9 cellular contexts compared by ENCODE assay signal in the genomic region with DNA sequence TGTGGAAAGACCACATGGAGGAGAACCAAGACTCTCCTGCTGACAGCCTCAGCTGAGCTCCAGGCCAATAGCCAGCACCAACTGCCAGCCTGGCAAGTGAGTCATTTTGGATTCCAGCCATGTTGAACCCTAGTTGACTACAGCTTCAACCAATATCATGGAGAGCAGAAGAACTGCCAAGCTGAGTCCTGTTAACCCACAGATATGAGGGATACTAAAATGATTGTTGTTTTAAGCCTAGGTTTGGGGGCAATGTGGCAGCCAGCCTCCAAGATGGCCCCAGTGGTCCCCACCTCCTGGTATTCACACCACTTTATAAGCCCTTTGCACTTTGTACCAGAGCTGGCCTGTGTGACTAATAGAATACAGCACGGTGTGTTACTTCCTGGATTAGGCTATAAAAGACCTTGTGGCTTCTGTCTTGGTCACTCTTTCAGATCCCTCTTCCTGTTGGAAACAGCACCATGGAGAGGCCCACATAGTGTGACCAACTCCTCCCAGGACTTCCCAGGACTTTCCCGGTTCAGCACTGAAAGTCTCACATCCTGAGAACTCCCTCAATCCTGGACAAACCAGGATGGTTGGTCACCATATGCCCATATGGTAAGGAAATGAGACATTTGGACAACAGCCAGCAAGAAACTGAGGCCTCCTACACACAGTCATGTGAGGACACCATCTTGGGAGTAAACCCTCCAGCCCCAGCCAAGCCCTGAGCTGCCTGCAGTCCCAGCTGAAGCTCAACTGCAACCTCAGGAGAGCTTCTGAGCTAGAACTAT. TPM values are rescaled to one million over a fixed set of nuclear protein-coding genes. Genes with fewer than 3 reads are reported as not detected.
DNase-seq lines count a peak whose midpoint lies in the region; ATAC-seq, FAIRE-seq and TF ChIP-seq lines count a peak whose summit lies in the region.
"Had no signal": no experiment of that assay in that cellular context is flagged by ENCODE, and none has a peak within 500 bp of the region (broad histone marks: within the 10 kb centered on the region; RNA-seq: fewer than 3 reads in every experiment).

No MANE protein-coding gene starts in this region.

- TF ChIP-seq CTCF in right lobe of liver (IDR thresholded peaks at IDR 0.05) = no peak
- no peak for TF ChIP-seq CTCF in WTC11 (IDR thresholded peaks at IDR 0.05)

- no peak overlapping the region for H3K4me3 ChIP-seq in right lobe of liver

- H3K27ac ChIP-seq in right lobe of liver = peak overlapping the region in 2 of 3 donors; percentile 38 to 45

- CTCF ChIA-PET in WTC11 (lab: Charles Lee) = no interaction called here

- H3K36me3 Mint-ChIP-seq in WTC11 = no peaks in the 10 kb centered on the region

- H3K4me1 ChIP-seq in right lobe of liver = peaks cover 0 to 38% (median 6%) of the 10 kb centered on the region in 4 donors

- H3K9me3 ChIP-seq in right lobe of liver = no peaks in the 10 kb centered on the region

- H3K4me1 Mint-ChIP-seq in WTC11 = no peaks in the 10 kb centered on the region

- DNase-seq in GM18507 (ENCODE audit: extremely low spot score, insufficient read length, low read depth) = peak; percentile 14
- peak in 2 of 3 donors; percentile 44 to 53 for DNase-seq in right lobe of liver
- DNase-seq in stimulated activated naive CD4-positive, alpha-beta T cell (lab: John Stamatoyannopoulos, UW) = no peak
- DNase-seq in WTC11 (ENCODE audit: low spot score) = no peak
- no peak for DNase-seq in Right ventricle myocardium inferior (ENCODE audit: missing footprints)
- DNase-seq: T-helper 9 cell had no signal

- peak; percentile 79 for FAIRE-seq in GM18507 (lab: Jason Lieb, UNC)

- peak; percentile 68 for TF ChIP-seq POLR2A in right lobe of liver (IDR thresholded peaks at IDR 0.05)

- H3K27me3 Mint-ChIP-seq in WTC11 (ENCODE audit: low read depth) = no peaks in the 10 kb centered on the region

- H3K36me3 ChIP-seq in right lobe of liver = no peaks in the 10 kb centered on the region

- 0% methylated on average over 1 of the region's 2 CpGs for WGBS in right lobe of liver (ENCODE audit: insufficient coverage, low coverage, low lambda C conversion rate, missing lambda C conversion rate)

- peak; percentile 53 for ATAC-seq in HG03103 (IDR thresholded peaks at IDR 0.05; ENCODE audit: low read depth, unreplicated experiment)
- ATAC-seq in SK-N-SH treated with all-trans-retinoic acid at 6 μM for 48 hours = peak; percentile 68
- ATAC-seq in right lobe of liver = peak; percentile 61 to 82 (median 70)
- no peak for ATAC-seq in HG03378 (IDR thresholded peaks at IDR 0.05; ENCODE audit: unreplicated experiment)
- ATAC-seq in WTC11 = no peak
- no peak for ATAC-seq in Right ventricle myocardium inferior

- no peak overlapping the region for H3K27ac Mint-ChIP-seq in WTC11

- POLR2A ChIA-PET in WTC11 (lab: Charles Lee) = no interaction called here

- H3K27me3 ChIP-seq in right lobe of liver = no peaks in the 10 kb centered on the region

- intact Hi-C loops in right lobe of liver (cut with DNase I) = no loop called here
- intact Hi-C loops in Right ventricle myocardium inferior (cut with DNase I) = no loop called here

- peaks cover 4% of the 10 kb centered on the region for H3K9me3 Mint-ChIP-seq in WTC11

- H3K4me3 Mint-ChIP-seq in WTC11 = no peak overlapping the region

TF ChIP-seq in SK-N-SH treated with all-trans-retinoic acid at 6 μM for 48 hours, 23 proteins besides CTCF, POLR2A, EP300 and RAD21 (continues in another document):
- TF ChIP-seq SNAI2 (CRISPR knock-in tag; IDR thresholded peaks at IDR 0.05) (no peak), TOX (CRISPR knock-in tag; IDR thresholded peaks at IDR 0.05; ENCODE audit: borderline replicate concordance) (no peak), ZNF70 (CRISPR knock-in tag; IDR thresholded peaks at IDR 0.05) (no peak), RARB (CRISPR knock-in tag; IDR thresholded peaks at IDR 0.05) (no peak), OSR1 (CRISPR knock-in tag; IDR thresholded peaks at IDR 0.05) (no peak), ZFP30 (CRISPR knock-in tag; IDR thresholded peaks at IDR 0.05) (no peak)
- TF ChIP-seq, protein P1, sequence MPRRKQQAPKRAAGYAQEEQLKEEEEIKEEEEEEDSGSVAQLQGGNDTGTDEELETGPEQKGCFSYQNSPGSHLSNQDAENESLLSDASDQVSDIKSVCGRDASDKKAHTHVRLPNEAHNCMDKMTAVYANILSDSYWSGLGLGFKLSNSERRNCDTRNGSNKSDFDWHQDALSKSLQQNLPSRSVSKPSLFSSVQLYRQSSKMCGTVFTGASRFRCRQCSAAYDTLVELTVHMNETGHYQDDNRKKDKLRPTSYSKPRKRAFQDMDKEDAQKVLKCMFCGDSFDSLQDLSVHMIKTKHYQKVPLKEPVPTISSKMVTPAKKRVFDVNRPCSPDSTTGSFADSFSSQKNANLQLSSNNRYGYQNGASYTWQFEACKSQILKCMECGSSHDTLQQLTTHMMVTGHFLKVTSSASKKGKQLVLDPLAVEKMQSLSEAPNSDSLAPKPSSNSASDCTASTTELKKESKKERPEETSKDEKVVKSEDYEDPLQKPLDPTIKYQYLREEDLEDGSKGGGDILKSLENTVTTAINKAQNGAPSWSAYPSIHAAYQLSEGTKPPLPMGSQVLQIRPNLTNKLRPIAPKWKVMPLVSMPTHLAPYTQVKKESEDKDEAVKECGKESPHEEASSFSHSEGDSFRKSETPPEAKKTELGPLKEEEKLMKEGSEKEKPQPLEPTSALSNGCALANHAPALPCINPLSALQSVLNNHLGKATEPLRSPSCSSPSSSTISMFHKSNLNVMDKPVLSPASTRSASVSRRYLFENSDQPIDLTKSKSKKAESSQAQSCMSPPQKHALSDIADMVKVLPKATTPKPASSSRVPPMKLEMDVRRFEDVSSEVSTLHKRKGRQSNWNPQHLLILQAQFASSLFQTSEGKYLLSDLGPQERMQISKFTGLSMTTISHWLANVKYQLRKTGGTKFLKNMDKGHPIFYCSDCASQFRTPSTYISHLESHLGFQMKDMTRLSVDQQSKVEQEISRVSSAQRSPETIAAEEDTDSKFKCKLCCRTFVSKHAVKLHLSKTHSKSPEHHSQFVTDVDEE (CRISPR knock-in tag; IDR thresholded peaks at IDR 0.05) = no peak
- TF ChIP-seq, protein P2, sequence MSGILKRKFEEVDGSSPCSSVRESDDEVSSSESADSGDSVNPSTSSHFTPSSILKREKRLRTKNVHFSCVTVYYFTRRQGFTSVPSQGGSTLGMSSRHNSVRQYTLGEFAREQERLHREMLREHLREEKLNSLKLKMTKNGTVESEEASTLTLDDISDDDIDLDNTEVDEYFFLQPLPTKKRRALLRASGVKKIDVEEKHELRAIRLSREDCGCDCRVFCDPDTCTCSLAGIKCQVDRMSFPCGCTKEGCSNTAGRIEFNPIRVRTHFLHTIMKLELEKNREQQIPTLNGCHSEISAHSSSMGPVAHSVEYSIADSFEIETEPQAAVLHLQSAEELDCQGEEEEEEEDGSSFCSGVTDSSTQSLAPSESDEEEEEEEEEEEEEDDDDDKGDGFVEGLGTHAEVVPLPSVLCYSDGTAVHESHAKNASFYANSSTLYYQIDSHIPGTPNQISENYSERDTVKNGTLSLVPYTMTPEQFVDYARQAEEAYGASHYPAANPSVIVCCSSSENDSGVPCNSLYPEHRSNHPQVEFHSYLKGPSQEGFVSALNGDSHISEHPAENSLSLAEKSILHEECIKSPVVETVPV (CRISPR knock-in tag; IDR thresholded peaks at IDR 0.05) = no peak

TF ChIP-seq in WTC11, 78 proteins besides CTCF, POLR2A, EP300 and RAD21:
- TF ChIP-seq, protein P3, sequence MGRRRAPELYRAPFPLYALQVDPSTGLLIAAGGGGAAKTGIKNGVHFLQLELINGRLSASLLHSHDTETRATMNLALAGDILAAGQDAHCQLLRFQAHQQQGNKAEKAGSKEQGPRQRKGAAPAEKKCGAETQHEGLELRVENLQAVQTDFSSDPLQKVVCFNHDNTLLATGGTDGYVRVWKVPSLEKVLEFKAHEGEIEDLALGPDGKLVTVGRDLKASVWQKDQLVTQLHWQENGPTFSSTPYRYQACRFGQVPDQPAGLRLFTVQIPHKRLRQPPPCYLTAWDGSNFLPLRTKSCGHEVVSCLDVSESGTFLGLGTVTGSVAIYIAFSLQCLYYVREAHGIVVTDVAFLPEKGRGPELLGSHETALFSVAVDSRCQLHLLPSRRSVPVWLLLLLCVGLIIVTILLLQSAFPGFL (CRISPR knock-in tag; IDR thresholded peaks at IDR 0.05; ENCODE audit: borderline replicate concordance) = no peak
- TF ChIP-seq EMX1 (CRISPR knock-in tag; IDR thresholded peaks at IDR 0.05) (no peak), ZNF396 (CRISPR knock-in tag; IDR thresholded peaks at IDR 0.05; ENCODE audit: borderline replicate concordance) (no peak), HMGA2 (CRISPR knock-in tag; IDR thresholded peaks at IDR 0.05) (no peak), ZNF317 (CRISPR knock-in tag; IDR thresholded peaks at IDR 0.05; ENCODE audit: borderline replicate concordance, low read depth) (no peak)
- TF ChIP-seq, protein P4, sequence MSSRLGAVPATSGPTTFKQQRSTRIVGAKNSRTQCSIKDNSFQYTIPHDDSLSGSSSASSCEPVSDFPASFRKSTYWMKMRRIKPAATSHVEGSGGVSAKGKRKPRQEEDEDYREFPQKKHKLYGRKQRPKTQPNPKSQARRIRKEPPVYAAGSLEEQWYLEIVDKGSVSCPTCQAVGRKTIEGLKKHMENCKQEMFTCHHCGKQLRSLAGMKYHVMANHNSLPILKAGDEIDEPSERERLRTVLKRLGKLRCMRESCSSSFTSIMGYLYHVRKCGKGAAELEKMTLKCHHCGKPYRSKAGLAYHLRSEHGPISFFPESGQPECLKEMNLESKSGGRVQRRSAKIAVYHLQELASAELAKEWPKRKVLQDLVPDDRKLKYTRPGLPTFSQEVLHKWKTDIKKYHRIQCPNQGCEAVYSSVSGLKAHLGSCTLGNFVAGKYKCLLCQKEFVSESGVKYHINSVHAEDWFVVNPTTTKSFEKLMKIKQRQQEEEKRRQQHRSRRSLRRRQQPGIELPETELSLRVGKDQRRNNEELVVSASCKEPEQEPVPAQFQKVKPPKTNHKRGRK (CRISPR knock-in tag; IDR thresholded peaks at IDR 0.05; ENCODE audit: borderline replicate concordance) = no peak

RNA-seq across cellular contexts. Expression of a gene that starts 32.4 kb away (rescaled TPM):
- total RNA-seq in right lobe of liver = 100 to 1,000 TPM in 1 of 6 experiments, 10 to 100 TPM in 5; 61.3 to 104 (median 81.3) TPM
- total RNA-seq in WTC11 (2021) = 128 to 162 TPM (median 132 TPM) in 3 replicates
- total RNA-seq in Right ventricle myocardium inferior = 146 TPM

Comparison
In these comparisons a context has a peak if more than half of its experiments do, and no peak if none do; other contexts are left out.
1. DNase-seq: peak in GM18507 (single experiment) and right lobe of liver (2 of 3); none in stimulated activated naive CD4-positive, alpha-beta T cell (0 of 6), WTC11 (single experiment) and Right ventricle myocardium inferior (single experiment).
2. ATAC-seq: peak in HG03103 (single experiment), SK-N-SH treated with all-trans-retinoic acid at 6 μM for 48 hours (single experiment) and right lobe of liver (4 of 4); none in HG03378 (single experiment), WTC11 (single experiment) and Right ventricle myocardium inferior (single experiment).